Comparison of ENCODE assay signal across 16 cellular contexts in the genomic region with DNA sequence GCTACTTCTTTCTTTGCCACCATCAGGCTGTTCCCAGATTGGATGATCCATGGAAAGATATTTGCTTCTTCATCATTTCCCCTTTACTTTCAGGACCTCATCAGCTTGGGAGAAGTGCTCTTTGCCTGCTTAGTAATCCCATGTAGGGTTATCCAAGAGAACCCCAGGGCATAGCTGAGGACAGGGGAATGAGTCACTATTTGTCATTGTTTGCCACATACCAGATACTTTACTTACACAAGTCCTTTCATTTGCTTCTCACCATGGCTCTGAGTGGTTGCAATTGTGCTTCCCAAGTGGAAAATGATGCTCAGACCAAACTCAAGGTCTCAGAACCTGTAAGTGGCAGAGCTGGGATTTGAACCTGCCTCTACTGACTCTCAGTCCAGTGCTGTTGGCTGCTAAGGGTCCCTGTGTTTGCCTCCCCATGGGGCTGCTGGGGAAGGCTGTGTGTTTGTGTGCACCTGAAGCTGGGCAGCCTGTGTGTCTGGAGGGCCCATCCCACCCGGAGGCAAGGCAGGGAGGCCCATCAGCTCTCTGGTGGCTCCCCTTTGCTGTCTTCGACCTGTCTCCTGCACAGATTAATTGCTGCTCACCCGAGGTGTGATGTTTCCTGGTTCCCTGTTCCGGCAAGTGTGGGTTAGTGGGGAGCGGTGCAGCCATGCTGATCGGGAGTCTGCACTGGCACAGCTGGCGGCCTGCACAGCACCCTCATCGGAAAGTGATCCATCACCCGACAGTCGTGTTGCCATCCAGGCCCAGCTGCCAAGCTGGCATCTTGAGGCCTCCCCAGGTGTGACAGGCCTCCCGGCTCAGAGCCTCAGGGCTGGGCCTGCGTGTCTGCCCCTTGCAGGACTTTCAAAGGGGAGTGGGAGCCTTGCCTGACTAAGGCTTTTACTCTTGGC.
DNase-seq lines count a peak whose midpoint lies in the region; ATAC-seq, FAIRE-seq and TF ChIP-seq lines count a peak whose summit lies in the region.
"Had no signal": no experiment of that assay in that cellular context is flagged by ENCODE, and none has a peak within 500 bp of the region (broad histone marks: within the 10 kb centered on the region; RNA-seq: fewer than 3 reads in every experiment).

No MANE protein-coding gene starts in this region.

- H3K4me3 Mint-ChIP-seq in CD8-positive, alpha-beta T cell: no peak overlapping the region
- H3K4me3 Mint-ChIP-seq: activated CD4-positive, alpha-beta T cell treated with anti-CD3 and anti-CD28 coated beads, Interleukin-2, amount 10 ng/mL, durations not matched to agents 24 days and 14 days; endodermal cell; T-cell had no signal

- no peak overlapping the region for H3K4me3 ChIP-seq in Panc1 (ENCODE audit: low read depth in 2 of 2, low read length in 2 of 2)
- H3K4me3 ChIP-seq in CD8-positive, alpha-beta T cell (ENCODE audit: low read depth, low read length): no peak overlapping the region
- H3K4me3 ChIP-seq: transverse colon had no signal

- DNase-seq in H54 (ENCODE audit: insufficient read length, low spot score): peak; percentile 42
- peak; percentile 73 for DNase-seq in Panc1 (ENCODE audit: low read depth, low spot score)
- DNase-seq in fibroblast of gingiva (ENCODE audit: low read depth): peak; percentile 39
- DNase-seq in renal cortical epithelial cell (ENCODE audit: low read depth): peak; percentile 82
- DNase-seq in CD8-positive, alpha-beta T cell: no peak
- no peak for DNase-seq in GDM1 (lab: John Stamatoyannopoulos, UW)
- DNase-seq: activated CD4-positive, alpha-beta T cell treated with anti-CD3 and anti-CD28 coated beads, Interleukin-2, amount 10 ng/mL, durations not matched to agents 24 days and 14 days; endodermal cell; NCI-H187 treated with DMSO at 0.1 percent for 48 hours; NK-92 treated with Interleukin-12 subunit alpha and Interleukin-12 subunit beta, amount 100 ng/mL, for 24 hours; stimulated activated CD4-positive, alpha-beta T cell treated with anti-CD3 and anti-CD28 coated beads, Interleukin-12 subunit alpha, Interleukin-12 subunit beta, amount 100 ng/mL, for 4 hours; T-cell; transverse colon had no signal

- ATAC-seq in Panc1 (peak; percentile 98), HG03196 (IDR thresholded peaks at IDR 0.05; ENCODE audit: unreplicated experiment) (no peak), GM21576 (IDR thresholded peaks at IDR 0.05; ENCODE audit: unreplicated experiment) (no peak)
- no peak for ATAC-seq in CD8-positive, alpha-beta T cell
- ATAC-seq: T-cell had no signal

- POLR2A ChIA-PET in Panc1 (lab: Charles Lee): no interaction called here
- POLR2A ChIA-PET in CD8-positive, alpha-beta T cell (lab: Charles Lee): no interaction called here

- intact Hi-C loops in Panc1 (cut with micrococcal nuclease; ENCODE audit: unreplicated experiment): no loop called here
- intact Hi-C loops in CD8-positive, alpha-beta T cell (cut with DNase I, micrococcal nuclease): no loop called here

- H3K36me3 ChIP-seq in Panc1 (ENCODE audit: control insufficient read depth, insufficient read depth, low read length): no peaks in the 10 kb centered on the region
- H3K36me3 ChIP-seq in CD8-positive, alpha-beta T cell (ENCODE audit: insufficient read depth, low read length): no peaks in the 10 kb centered on the region
- H3K36me3 ChIP-seq: transverse colon had no signal

- H3K27ac ChIP-seq in Panc1 (ENCODE audit: low read length): no peak overlapping the region
- no peak overlapping the region for H3K27ac ChIP-seq in CD8-positive, alpha-beta T cell (ENCODE audit: low read depth, low read length)
- H3K27ac ChIP-seq: transverse colon had no signal

- no peaks in the 10 kb centered on the region for H3K36me3 Mint-ChIP-seq in CD8-positive, alpha-beta T cell
- H3K36me3 Mint-ChIP-seq: T-cell had no signal

- CTCF ChIA-PET in Panc1 (lab: Charles Lee): no interaction called here
- CTCF ChIA-PET in CD8-positive, alpha-beta T cell (lab: Charles Lee): interaction anchor here (0.6 kb wide), 1 partner anchor 128 kb away, joined by 3 read pairs; no protein-coding TSS in a partner anchor

- H3K4me1 Mint-ChIP-seq in CD8-positive, alpha-beta T cell (ENCODE audit: low read depth): no peaks in the 10 kb centered on the region
- H3K4me1 Mint-ChIP-seq: activated CD4-positive, alpha-beta T cell treated with anti-CD3 and anti-CD28 coated beads, Interleukin-2, amount 10 ng/mL, durations not matched to agents 24 days and 14 days; T-cell had no signal

- no peak for TF ChIP-seq POLR2A in H54 (IDR thresholded peaks at IDR 0.05; ENCODE audit: low read depth, low read length)

- no peaks in the 10 kb centered on the region for H3K9me3 Mint-ChIP-seq in CD8-positive, alpha-beta T cell
- H3K9me3 Mint-ChIP-seq: activated CD4-positive, alpha-beta T cell treated with anti-CD3 and anti-CD28 coated beads, Interleukin-2, amount 10 ng/mL, durations not matched to agents 24 days and 14 days had no signal

- H3K27me3 ChIP-seq in Panc1 (ENCODE audit: control insufficient read depth, insufficient read depth, low read length): no peaks in the 10 kb centered on the region
- no peaks in the 10 kb centered on the region for H3K27me3 ChIP-seq in CD8-positive, alpha-beta T cell (ENCODE audit: insufficient read depth, low read length)
- H3K27me3 ChIP-seq: transverse colon had no signal

- peaks cover 11% of the 10 kb centered on the region for H3K27me3 Mint-ChIP-seq in CD8-positive, alpha-beta T cell (ENCODE audit: low read depth)
- H3K27me3 Mint-ChIP-seq: activated CD4-positive, alpha-beta T cell treated with anti-CD3 and anti-CD28 coated beads, Interleukin-2, amount 10 ng/mL, durations not matched to agents 24 days and 14 days had no signal

- FAIRE-seq in H54 (lab: Jason Lieb, UNC): no peak
- FAIRE-seq: GM12891 had no signal

- H3K4me1 ChIP-seq in Panc1 (ENCODE audit: control insufficient read depth, insufficient read depth, low read length): peaks cover 3% of the 10 kb centered on the region; the same call in 1 of the 2 replicates
- no peaks in the 10 kb centered on the region for H3K4me1 ChIP-seq in CD8-positive, alpha-beta T cell (ENCODE audit: insufficient read depth, low read length)
- H3K4me1 ChIP-seq: transverse colon had no signal

- no TSS peak for BruUV-seq in Panc1 (replicated peaks; lab: Mats Ljungman, UMichigan)

- no peak overlapping the region for H3K27ac Mint-ChIP-seq in CD8-positive, alpha-beta T cell
- H3K27ac Mint-ChIP-seq: activated CD4-positive, alpha-beta T cell treated with anti-CD3 and anti-CD28 coated beads, Interleukin-2, amount 10 ng/mL, durations not matched to agents 24 days and 14 days; endodermal cell; T-cell had no signal

- no peak for TF ChIP-seq CTCF in Panc1 (IDR thresholded peaks at IDR 0.05)
- TF ChIP-seq CTCF in CD8-positive, alpha-beta T cell (IDR thresholded peaks at IDR 0.05): no peak

- no peaks in the 10 kb centered on the region for H3K9me3 ChIP-seq in Panc1 (ENCODE audit: control insufficient read depth, insufficient read depth, low read depth, low read length)
- H3K9me3 ChIP-seq in CD8-positive, alpha-beta T cell (ENCODE audit: low read length): no peaks in the 10 kb centered on the region
- H3K9me3 ChIP-seq: transverse colon had no signal

- in situ Hi-C loops in Panc1 (cut with HindIII; ENCODE audit: low pct_unique_long_range_greater_than_20kb, low sequenced_read_pairs): no loop called here

Comparison
In these comparisons a context has a peak if more than half of its experiments do, and no peak if none do; other contexts are left out.
1. DNase-seq: peak in H54 (single experiment), Panc1 (single experiment), fibroblast of gingiva (single experiment) and renal cortical epithelial cell (single experiment); none in CD8-positive, alpha-beta T cell (0 of 7) and GDM1 (single experiment).